ENCODE assay signal across 32 cellular contexts in the genomic region with DNA sequence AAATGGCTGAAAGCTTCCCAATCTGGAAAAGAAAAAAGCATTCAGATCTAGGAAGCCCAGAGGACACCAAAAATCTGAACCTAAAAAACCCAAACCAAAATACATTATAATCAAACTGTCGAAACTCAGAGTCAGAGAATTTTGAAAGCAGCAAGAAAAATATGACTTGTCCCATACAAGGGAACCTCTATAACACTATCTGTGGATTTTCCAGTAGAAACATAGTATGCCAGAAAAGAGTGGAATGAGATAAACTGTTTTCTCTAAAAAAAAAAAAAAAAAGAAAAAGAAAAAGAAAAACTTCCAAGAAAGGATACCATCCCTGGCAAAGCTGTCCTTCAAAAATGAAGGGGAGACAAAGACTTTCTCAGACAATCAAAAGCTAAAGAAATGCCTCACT.
"Had no signal": no experiment of that assay in that cellular context is flagged by ENCODE, and none has a peak within 500 bp of the region (broad histone marks: within the 10 kb centered on the region; RNA-seq: fewer than 3 reads in every experiment).

No MANE protein-coding gene starts in this region.

- FAIRE-seq: astrocyte had no signal

- ATAC-seq: activated naive CD4-positive, alpha-beta T cell treated with anti-CD3 and anti-CD28 coated beads, Interleukin-2, amount 50 U/mL, for 72 hours; activated T-cell treated with anti-CD3 and anti-CD28 coated beads, Interleukin-2, amount 50 U/mL, for 72 hours; body of pancreas; foreskin keratinocyte; gastrocnemius medialis; heart left ventricle; WTC11 had no signal

- H3K9me3 ChIP-seq: gastrocnemius medialis had no signal

- DNase-seq: activated CD4-positive, alpha-beta memory T cell treated with anti-CD3 and anti-CD28 coated beads, Interleukin-2, amount 10 ng/mL, durations not matched to agents 7 days and 5 days; activated CD4-positive, alpha-beta T cell treated with anti-CD3 and anti-CD28 coated beads for 1 hour; activated CD4-positive, alpha-beta T cell treated with anti-CD3 and anti-CD28 coated beads for 4 hours; activated CD4-positive, alpha-beta T cell treated with anti-CD3 and anti-CD28 coated beads, Interleukin-2, amount 10 ng/mL, durations not matched to agents 7 days and 5 days; activated CD4-positive, alpha-beta T cell treated with anti-CD3 and anti-CD28 coated beads, Interleukin-2, amount 50 U/mL, for 4 hours; activated CD8-positive, alpha-beta memory T cell treated with anti-CD3 and anti-CD28 coated beads, Interleukin-2, amount 50 U/mL, for 48 hours; activated gamma-delta T cell; activated naive CD4-positive, alpha-beta T cell; activated naive CD4-positive, alpha-beta T cell treated with anti-CD3 and anti-CD28 coated beads, Interleukin-2, amount 10 ng/mL, durations not matched to agents 7 days and 5 days; activated naive CD8-positive, alpha-beta T cell treated with anti-CD3 and anti-CD28 coated beads, Interleukin-2, amount 10 ng/mL, durations not matched to agents 7 days and 5 days; activated T-cell treated with anti-CD3 and anti-CD28 coated beads for 4 hours; activated T-cell treated with anti-CD3 and anti-CD28 coated beads, Interleukin-2, amount 50 U/mL, for 24 hours; activated T-cell treated with anti-CD3 and anti-CD28 coated beads, Interleukin-2, amount 50 U/mL, for 72 hours; amniotic stem cell; anterior cingulate cortex; body of pancreas; caudate nucleus; dorsolateral prefrontal cortex; effector memory CD4-positive, alpha-beta T cell; erythroblast; foreskin keratinocyte; gastrocnemius medialis; glutamatergic neuron; heart left ventricle; hypothalamus; T-helper 2 cell had no signal

- H3K4me3 ChIP-seq: body of pancreas, coronary artery, dorsolateral prefrontal cortex, esophagus muscularis mucosa, gastrocnemius medialis, heart left ventricle had no signal

- H3K36me3 ChIP-seq: esophagus muscularis mucosa, gastrocnemius medialis, heart left ventricle had no signal

- H3K27me3 ChIP-seq: body of pancreas, foreskin keratinocyte, gastrocnemius medialis had no signal

- H3K27ac ChIP-seq: body of pancreas, coronary artery, dorsolateral prefrontal cortex, esophagus muscularis mucosa, foreskin keratinocyte, gastrocnemius medialis, heart left ventricle, VCaP had no signal

- H3K4me1 ChIP-seq: foreskin keratinocyte, gastrocnemius medialis, heart left ventricle had no signal
